8 cellular contexts compared by ENCODE assay signal in the genomic region with DNA sequence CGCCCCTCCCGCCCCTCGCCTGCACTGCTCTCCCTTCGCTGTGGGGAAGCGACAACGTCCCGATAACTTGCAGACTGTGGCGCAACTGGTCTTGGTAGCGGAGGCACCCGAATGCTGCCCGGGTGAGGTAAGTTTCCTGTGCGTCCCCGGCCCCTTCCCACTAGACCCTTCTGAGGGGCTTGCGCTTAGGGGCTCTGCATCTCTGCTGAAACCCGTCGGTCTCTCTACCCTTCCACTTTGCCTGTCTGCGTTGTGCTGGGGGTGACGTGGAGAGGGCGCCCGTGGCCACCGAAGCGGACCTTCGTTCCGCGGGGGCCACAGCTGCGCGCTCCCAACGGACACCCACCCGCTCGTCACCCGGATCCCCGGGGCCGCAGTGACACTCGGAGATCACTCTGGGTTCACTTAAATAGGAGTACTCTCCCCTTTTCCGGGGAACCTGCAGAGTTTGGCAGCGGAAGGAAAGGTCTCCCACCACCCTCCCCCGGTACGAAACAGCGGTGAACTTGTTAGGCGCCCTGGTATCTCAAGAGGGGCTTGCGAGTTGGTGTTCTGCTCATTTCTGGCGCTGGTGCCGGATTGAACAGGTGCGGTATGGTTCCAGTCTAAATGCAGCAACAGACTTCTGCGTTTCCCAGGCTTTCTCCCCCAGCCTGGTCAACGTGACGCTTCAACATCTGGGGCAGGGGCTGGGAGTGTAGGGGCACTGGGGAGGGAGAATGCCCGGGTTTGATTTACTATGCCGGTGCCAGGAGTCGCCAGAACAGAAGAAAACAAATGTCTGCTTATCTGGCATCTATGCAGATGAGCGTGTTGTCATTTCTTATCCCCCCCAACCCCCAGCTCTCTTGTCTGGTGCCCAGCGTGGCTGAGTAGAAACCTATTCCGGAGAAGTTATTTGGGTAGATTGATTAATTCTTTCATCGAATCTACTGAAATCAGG. TPM values are rescaled to one million over a fixed set of nuclear protein-coding genes. Genes with fewer than 3 reads are reported as not detected.
DNase-seq lines count a peak whose midpoint lies in the region; ATAC-seq and TF ChIP-seq lines count a peak whose summit lies in the region.

No MANE protein-coding gene starts in this region.

- peak overlapping the region; percentile 42 for H3K9ac ChIP-seq in muscle layer of colon (ENCODE audit: low read length)

- intact Hi-C loops in posterior vena cava (cut with DNase I) = no loop called here

- H3K36me3 ChIP-seq in Peyer's patch = no peaks in the 10 kb centered on the region
- H3K36me3 ChIP-seq in muscle layer of colon (ENCODE audit: insufficient read depth, low read length) = no peaks in the 10 kb centered on the region

- no peaks in the 10 kb centered on the region for H3K9me3 Mint-ChIP-seq in endothelial cell (ENCODE audit: unreplicated experiment)

- no peaks in the 10 kb centered on the region for H3K9me3 ChIP-seq in Peyer's patch
- H3K9me3 ChIP-seq in muscle layer of colon (ENCODE audit: low read length) = no peaks in the 10 kb centered on the region

- H3K4me1 ChIP-seq in Peyer's patch = peaks cover 0 to 17% (median 5%) of the 10 kb centered on the region in 4 donors
- H3K4me1 ChIP-seq in muscle layer of colon (ENCODE audit: insufficient read depth, low read length) = peaks cover 14% of the 10 kb centered on the region

- H3K36me3 Mint-ChIP-seq in endothelial cell (ENCODE audit: low read depth, unreplicated experiment) = peaks cover 4% of the 10 kb centered on the region

- H3K27me3 ChIP-seq in Peyer's patch = no peaks in the 10 kb centered on the region
- H3K27me3 ChIP-seq in muscle layer of colon (ENCODE audit: control insufficient read depth in 1 of 2, insufficient read depth in 2 of 2, low read length in 2 of 2) = no peaks in the 10 kb centered on the region

- H3K27me3 Mint-ChIP-seq in endothelial cell (ENCODE audit: unreplicated experiment) = peaks cover 7% of the 10 kb centered on the region

- H3K27ac ChIP-seq in Peyer's patch (peak overlapping the region; percentile 86 to 98 (median 89)), muscle layer of colon (ENCODE audit: low read depth, low read length) (no peak overlapping the region)

- peak; percentile 6 for ATAC-seq in HG02981 (IDR thresholded peaks at IDR 0.05; ENCODE audit: unreplicated experiment)

- no peak for TF ChIP-seq POLR2A in Peyer's patch (IDR thresholded peaks at IDR 0.05)

- no peak overlapping the region for H3K27ac Mint-ChIP-seq in endothelial cell (ENCODE audit: unreplicated experiment)

- H3K4me3 ChIP-seq in Peyer's patch (peak overlapping the region; percentile 68 to 90 (median 76)), muscle layer of colon (ENCODE audit: low read depth in 1 of 2, low read length in 2 of 2) (peak overlapping the region; percentile 53 to 65)

- H3K4me1 Mint-ChIP-seq in endothelial cell (ENCODE audit: unreplicated experiment) = peaks cover 6% of the 10 kb centered on the region

- peak overlapping the region; percentile 91 for H3K4me3 Mint-ChIP-seq in endothelial cell (ENCODE audit: unreplicated experiment)

- DNase-seq in activated CD4-positive, alpha-beta T cell treated with anti-CD3 and anti-CD28 coated beads for 48 hours = peak; percentile 4
- no peak for DNase-seq in activated CD4-positive, alpha-beta T cell treated with anti-CD3 and anti-CD28 coated beads for 1 hour
- DNase-seq in Peyer's patch = peak; percentile 35 to 76 (median 66)
- DNase-seq in endothelial cell (ENCODE audit: low spot score) = peak; percentile 16
- no peak for DNase-seq in COLO829 (ENCODE audit: low spot score)
- no peak for DNase-seq in posterior vena cava (ENCODE audit: low spot score)

- TF ChIP-seq CTCF in Peyer's patch (IDR thresholded peaks at IDR 0.05) (peak in 1 of 6 experiments; percentile 37), endothelial cell (IDR thresholded peaks at IDR 0.05; ENCODE audit: unreplicated experiment) (no peak)

RNA-seq across cellular contexts. Expression of a gene that starts 0.9 kb away (rescaled TPM):
- total RNA-seq in Peyer's patch (10 to 100 TPM; 15.7 to 60.1 (median 54.4) TPM), endothelial cell (ENCODE audit: unreplicated experiment) (1.8 TPM), posterior vena cava (1 to 10 TPM; 2.6 to 2.7 TPM)

Comparison
In these comparisons a context has a peak if more than half of its experiments do, and no peak if none do; other contexts are left out.
1. DNase-seq: peak in activated CD4-positive, alpha-beta T cell treated with anti-CD3 and anti-CD28 coated beads for 48 hours (single experiment), Peyer's patch (3 of 3) and endothelial cell (single experiment); none in activated CD4-positive, alpha-beta T cell treated with anti-CD3 and anti-CD28 coated beads for 1 hour (single experiment), COLO829 (single experiment) and posterior vena cava (single experiment).